In the genomic region with DNA sequence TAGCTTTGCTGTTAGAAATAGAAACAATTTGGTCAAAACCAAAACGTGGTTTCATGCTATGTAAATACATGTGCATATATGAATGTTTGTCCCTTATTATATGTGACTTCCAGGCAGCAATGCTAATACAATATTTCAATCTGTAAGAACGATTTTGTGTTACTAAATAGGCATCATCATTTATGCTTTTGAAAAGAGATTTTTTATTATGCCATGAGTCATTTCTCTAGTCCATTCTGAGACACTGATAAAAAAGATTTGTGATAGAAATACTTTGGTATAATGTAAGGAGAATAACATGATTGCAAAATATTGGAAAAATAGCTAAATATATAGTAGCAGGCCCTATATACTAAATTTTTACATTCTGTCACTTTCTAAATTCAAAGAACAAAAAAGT, we compare ENCODE assay signal across 1 cellular context.
TF ChIP-seq lines count a peak whose summit lies in the region.

No MANE protein-coding gene starts in this region.

TF ChIP-seq in IMR-90, 13 proteins besides CTCF, POLR2A, EP300 and RAD21:
- TF ChIP-seq MXI1 (IDR thresholded peaks at IDR 0.05; ENCODE audit: borderline replicate concordance, low read depth, low read length) = no peak
- no peak for TF ChIP-seq MAFK (IDR thresholded peaks at IDR 0.05; ENCODE audit: low read depth, low read length)
- no peak for TF ChIP-seq SMC3 (IDR thresholded peaks at IDR 0.05; ENCODE audit: low read depth, low read length)
- no peak for TF ChIP-seq MAZ (IDR thresholded peaks at IDR 0.05; ENCODE audit: borderline replicate concordance, low read depth, low read length)
- no peak for TF ChIP-seq RFX5 (IDR thresholded peaks at IDR 0.05; ENCODE audit: low read depth, low read length)
- TF ChIP-seq NFE2L2 (IDR thresholded peaks at IDR 0.05; ENCODE audit: low read depth, low read length) = no peak
TF ChIP-seq in IMR-90: peak in this region for 0.
